ENCODE assay signal across 1 cellular context in genomic region chr12:3959799-3960560, GRCh38.
TF ChIP-seq lines count a peak whose summit lies in the region.

No MANE protein-coding gene starts in this region.

TF ChIP-seq in HepG2, 621 proteins besides CTCF, POLR2A, EP300 and RAD21 (continued from another document and continues in another):
- TF ChIP-seq, protein P1, sequence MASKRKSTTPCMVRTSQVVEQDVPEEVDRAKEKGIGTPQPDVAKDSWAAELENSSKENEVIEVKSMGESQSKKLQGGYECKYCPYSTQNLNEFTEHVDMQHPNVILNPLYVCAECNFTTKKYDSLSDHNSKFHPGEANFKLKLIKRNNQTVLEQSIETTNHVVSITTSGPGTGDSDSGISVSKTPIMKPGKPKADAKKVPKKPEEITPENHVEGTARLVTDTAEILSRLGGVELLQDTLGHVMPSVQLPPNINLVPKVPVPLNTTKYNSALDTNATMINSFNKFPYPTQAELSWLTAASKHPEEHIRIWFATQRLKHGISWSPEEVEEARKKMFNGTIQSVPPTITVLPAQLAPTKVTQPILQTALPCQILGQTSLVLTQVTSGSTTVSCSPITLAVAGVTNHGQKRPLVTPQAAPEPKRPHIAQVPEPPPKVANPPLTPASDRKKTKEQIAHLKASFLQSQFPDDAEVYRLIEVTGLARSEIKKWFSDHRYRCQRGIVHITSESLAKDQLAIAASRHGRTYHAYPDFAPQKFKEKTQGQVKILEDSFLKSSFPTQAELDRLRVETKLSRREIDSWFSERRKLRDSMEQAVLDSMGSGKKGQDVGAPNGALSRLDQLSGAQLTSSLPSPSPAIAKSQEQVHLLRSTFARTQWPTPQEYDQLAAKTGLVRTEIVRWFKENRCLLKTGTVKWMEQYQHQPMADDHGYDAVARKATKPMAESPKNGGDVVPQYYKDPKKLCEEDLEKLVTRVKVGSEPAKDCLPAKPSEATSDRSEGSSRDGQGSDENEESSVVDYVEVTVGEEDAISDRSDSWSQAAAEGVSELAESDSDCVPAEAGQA (IDR thresholded peaks at IDR 0.05; ENCODE audit: low read depth), result no peak
- TF ChIP-seq, protein P1 (CRISPR knock-in tag; IDR thresholded peaks at IDR 0.05; ENCODE audit: borderline replicate concordance), result no peak
- TF ChIP-seq RARA (CRISPR knock-in tag; IDR thresholded peaks at IDR 0.05) (peak; percentile 96), ZNF816 (CRISPR knock-in tag; IDR thresholded peaks at IDR 0.05; ENCODE audit: borderline replicate concordance) (no peak), RXRB (CRISPR knock-in tag; IDR thresholded peaks at IDR 0.05; ENCODE audit: borderline replicate concordance) (peak; percentile 71), CBX2 (IDR thresholded peaks at IDR 0.05; ENCODE audit: low read depth, low read length) (no peak), CBX2 (CRISPR knock-in tag; IDR thresholded peaks at IDR 0.05; ENCODE audit: low read depth) (no peak), DPF2 (CRISPR knock-in tag; IDR thresholded peaks at IDR 0.05; ENCODE audit: borderline replicate concordance, low read depth) (no peak), SIX4 (CRISPR knock-in tag; IDR thresholded peaks at IDR 0.05) (no peak), ZMYM4 (CRISPR knock-in tag; IDR thresholded peaks at IDR 0.05) (peak; percentile 63), KDM5B (CRISPR knock-in tag; IDR thresholded peaks at IDR 0.05; ENCODE audit: borderline replicate concordance) (peak; percentile 49; the same call in 1 of the 2 replicates), POGZ (CRISPR knock-in tag; IDR thresholded peaks at IDR 0.05) (peak; percentile 50; the same call in 1 of the 2 replicates), AKNA (CRISPR knock-in tag; IDR thresholded peaks at IDR 0.05; ENCODE audit: borderline replicate concordance) (no peak), ZNF343 (CRISPR knock-in tag; IDR thresholded peaks at IDR 0.05) (0 out of 2 replicates have a peak, but pooled peaks have one; percentile 53), JUND (CRISPR knock-in tag; IDR thresholded peaks at IDR 0.05) (0 out of 2 replicates have a peak, but pooled peaks have one; percentile 28), BRCA1 (CRISPR knock-in tag; IDR thresholded peaks at IDR 0.05) (no peak), FOXA3 (CRISPR knock-in tag; IDR thresholded peaks at IDR 0.05) (0 out of 2 replicates have a peak, but pooled peaks have one; percentile 18), TEAD3 (CRISPR knock-in tag; optimal IDR thresholded peaks at IDR 0.05; ENCODE audit: borderline replicate concordance) (peak; percentile 70), ZNF703 (CRISPR knock-in tag; IDR thresholded peaks at IDR 0.05; ENCODE audit: borderline replicate concordance) (no peak), ZNF570 (CRISPR knock-in tag; IDR thresholded peaks at IDR 0.05; ENCODE audit: borderline replicate concordance) (no peak), ESRRA (CRISPR knock-in tag; IDR thresholded peaks at IDR 0.05; ENCODE audit: low read depth) (peak; percentile 90), GTF2F1 (IDR thresholded peaks at IDR 0.05; ENCODE audit: low read length) (no peak), SALL1 (CRISPR knock-in tag; IDR thresholded peaks at IDR 0.05) (peak; percentile 87), FOXK1 (CRISPR knock-in tag; IDR thresholded peaks at IDR 0.05; ENCODE audit: borderline replicate concordance, low read depth) (peak; percentile 39; the same call in 1 of the 2 replicates), GABPA (IDR thresholded peaks at IDR 0.05; ENCODE audit: low read depth, low read length) (no peak), GABPA (CRISPR knock-in tag; IDR thresholded peaks at IDR 0.05; ENCODE audit: low read depth) (no peak), BRD4 (CRISPR knock-in tag; IDR thresholded peaks at IDR 0.05) (no peak), ZNF724P (CRISPR knock-in tag; IDR thresholded peaks at IDR 0.05; ENCODE audit: borderline replicate concordance) (no peak), MAFF (IDR thresholded peaks at IDR 0.05; ENCODE audit: low read depth, low read length) (no peak), NBN (conservative IDR thresholded peaks at IDR 0.05) (no peak), ZNF614 (CRISPR knock-in tag; IDR thresholded peaks at IDR 0.05; ENCODE audit: borderline replicate concordance) (0 out of 2 replicates have a peak, but pooled peaks have one; percentile 35), ZMAT3 (CRISPR knock-in tag; conservative IDR thresholded peaks at IDR 0.05) (no peak), ZNF615 (CRISPR knock-in tag; IDR thresholded peaks at IDR 0.05; ENCODE audit: borderline replicate concordance) (no peak), JDP2 (CRISPR knock-in tag; IDR thresholded peaks at IDR 0.05; ENCODE audit: borderline replicate concordance) (no peak), ZNF737 (CRISPR knock-in tag; IDR thresholded peaks at IDR 0.05; ENCODE audit: borderline replicate concordance) (no peak), CEBPB (IDR thresholded peaks at IDR 0.05; ENCODE audit: borderline replicate concordance, low read depth, low read length) (no peak), NR2C2 (CRISPR knock-in tag; IDR thresholded peaks at IDR 0.05; ENCODE audit: borderline replicate concordance) (peak; percentile 81), ISX (CRISPR knock-in tag; conservative IDR thresholded peaks at IDR 0.05) (no peak), PRMT3 (CRISPR knock-in tag; IDR thresholded peaks at IDR 0.05; ENCODE audit: borderline replicate concordance, low read depth) (no peak), DZIP1 (CRISPR knock-in tag; IDR thresholded peaks at IDR 0.05) (no peak), ZNF263 (CRISPR knock-in tag; IDR thresholded peaks at IDR 0.05) (no peak; the same call in 1 of the 2 replicates)
- TF ChIP-seq, protein P2, sequence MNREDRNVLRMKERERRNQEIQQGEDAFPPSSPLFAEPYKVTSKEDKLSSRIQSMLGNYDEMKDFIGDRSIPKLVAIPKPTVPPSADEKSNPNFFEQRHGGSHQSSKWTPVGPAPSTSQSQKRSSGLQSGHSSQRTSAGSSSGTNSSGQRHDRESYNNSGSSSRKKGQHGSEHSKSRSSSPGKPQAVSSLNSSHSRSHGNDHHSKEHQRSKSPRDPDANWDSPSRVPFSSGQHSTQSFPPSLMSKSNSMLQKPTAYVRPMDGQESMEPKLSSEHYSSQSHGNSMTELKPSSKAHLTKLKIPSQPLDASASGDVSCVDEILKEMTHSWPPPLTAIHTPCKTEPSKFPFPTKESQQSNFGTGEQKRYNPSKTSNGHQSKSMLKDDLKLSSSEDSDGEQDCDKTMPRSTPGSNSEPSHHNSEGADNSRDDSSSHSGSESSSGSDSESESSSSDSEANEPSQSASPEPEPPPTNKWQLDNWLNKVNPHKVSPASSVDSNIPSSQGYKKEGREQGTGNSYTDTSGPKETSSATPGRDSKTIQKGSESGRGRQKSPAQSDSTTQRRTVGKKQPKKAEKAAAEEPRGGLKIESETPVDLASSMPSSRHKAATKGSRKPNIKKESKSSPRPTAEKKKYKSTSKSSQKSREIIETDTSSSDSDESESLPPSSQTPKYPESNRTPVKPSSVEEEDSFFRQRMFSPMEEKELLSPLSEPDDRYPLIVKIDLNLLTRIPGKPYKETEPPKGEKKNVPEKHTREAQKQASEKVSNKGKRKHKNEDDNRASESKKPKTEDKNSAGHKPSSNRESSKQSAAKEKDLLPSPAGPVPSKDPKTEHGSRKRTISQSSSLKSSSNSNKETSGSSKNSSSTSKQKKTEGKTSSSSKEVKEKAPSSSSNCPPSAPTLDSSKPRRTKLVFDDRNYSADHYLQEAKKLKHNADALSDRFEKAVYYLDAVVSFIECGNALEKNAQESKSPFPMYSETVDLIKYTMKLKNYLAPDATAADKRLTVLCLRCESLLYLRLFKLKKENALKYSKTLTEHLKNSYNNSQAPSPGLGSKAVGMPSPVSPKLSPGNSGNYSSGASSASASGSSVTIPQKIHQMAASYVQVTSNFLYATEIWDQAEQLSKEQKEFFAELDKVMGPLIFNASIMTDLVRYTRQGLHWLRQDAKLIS (CRISPR knock-in tag; IDR thresholded peaks at IDR 0.05), result no peak
- TF ChIP-seq, protein P3, sequence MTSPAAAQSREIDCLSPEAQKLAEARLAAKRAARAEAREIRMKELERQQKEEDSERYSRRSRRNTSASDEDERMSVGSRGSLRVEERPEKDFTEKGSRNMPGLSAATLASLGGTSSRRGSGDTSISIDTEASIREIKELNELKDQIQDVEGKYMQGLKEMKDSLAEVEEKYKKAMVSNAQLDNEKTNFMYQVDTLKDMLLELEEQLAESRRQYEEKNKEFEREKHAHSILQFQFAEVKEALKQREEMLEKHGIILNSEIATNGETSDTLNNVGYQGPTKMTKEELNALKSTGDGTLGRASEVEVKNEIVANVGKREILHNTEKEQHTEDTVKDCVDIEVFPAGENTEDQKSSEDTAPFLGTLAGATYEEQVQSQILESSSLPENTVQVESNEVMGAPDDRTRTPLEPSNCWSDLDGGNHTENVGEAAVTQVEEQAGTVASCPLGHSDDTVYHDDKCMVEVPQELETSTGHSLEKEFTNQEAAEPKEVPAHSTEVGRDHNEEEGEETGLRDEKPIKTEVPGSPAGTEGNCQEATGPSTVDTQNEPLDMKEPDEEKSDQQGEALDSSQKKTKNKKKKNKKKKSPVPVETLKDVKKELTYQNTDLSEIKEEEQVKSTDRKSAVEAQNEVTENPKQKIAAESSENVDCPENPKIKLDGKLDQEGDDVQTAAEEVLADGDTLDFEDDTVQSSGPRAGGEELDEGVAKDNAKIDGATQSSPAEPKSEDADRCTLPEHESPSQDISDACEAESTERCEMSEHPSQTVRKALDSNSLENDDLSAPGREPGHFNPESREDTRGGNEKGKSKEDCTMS (CRISPR knock-in tag; conservative IDR thresholded peaks at IDR 0.05), result no peak
- TF ChIP-seq, protein P4, sequence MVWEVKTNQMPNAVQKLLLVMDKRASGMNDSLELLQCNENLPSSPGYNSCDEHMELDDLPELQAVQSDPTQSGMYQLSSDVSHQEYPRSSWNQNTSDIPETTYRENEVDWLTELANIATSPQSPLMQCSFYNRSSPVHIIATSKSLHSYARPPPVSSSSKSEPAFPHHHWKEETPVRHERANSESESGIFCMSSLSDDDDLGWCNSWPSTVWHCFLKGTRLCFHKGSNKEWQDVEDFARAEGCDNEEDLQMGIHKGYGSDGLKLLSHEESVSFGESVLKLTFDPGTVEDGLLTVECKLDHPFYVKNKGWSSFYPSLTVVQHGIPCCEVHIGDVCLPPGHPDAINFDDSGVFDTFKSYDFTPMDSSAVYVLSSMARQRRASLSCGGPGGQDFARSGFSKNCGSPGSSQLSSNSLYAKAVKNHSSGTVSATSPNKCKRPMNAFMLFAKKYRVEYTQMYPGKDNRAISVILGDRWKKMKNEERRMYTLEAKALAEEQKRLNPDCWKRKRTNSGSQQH (CRISPR knock-in tag; IDR thresholded peaks at IDR 0.05; ENCODE audit: low read depth), result no peak
